Comparison of ENCODE assay signal across 8 cellular contexts in genomic region chr11:130131957-130132850, GRCh38. TPM values are rescaled to one million over a fixed set of nuclear protein-coding genes. Genes with fewer than 3 reads are reported as not detected.
DNase-seq lines count a peak whose midpoint lies in the region; ATAC-seq and TF ChIP-seq lines count a peak whose summit lies in the region.

No MANE protein-coding gene starts in this region.

- POLR2A ChIA-PET in Caco-2 (lab: Charles Lee): interaction anchor here (0.6 to 1.1 kb wide), 8 partner anchors 14 to 211 kb away, joined by 3 to 9 read pairs (median 4); partner anchors contain the start of gene PRDM10

- H3K9me3 Mint-ChIP-seq in Caco-2 (ENCODE audit: unreplicated experiment): no peaks in the 10 kb centered on the region

- no peaks in the 10 kb centered on the region for H3K9me2 ChIP-seq in hepatocyte (replicated peaks; ENCODE audit: insufficient read depth)

- no peaks in the 10 kb centered on the region for H3K27me3 Mint-ChIP-seq in Caco-2 (ENCODE audit: insufficient read depth, unreplicated experiment)

- H2AFZ ChIP-seq in hepatocyte: no peak overlapping the region

- H3K4me1 ChIP-seq in Caco-2 (peaks cover 18% of the 10 kb centered on the region), SJCRH30 (no peaks in the 10 kb centered on the region), adipocyte (ENCODE audit: control insufficient read depth, insufficient read depth, low read length) (peaks cover 10% of the 10 kb centered on the region), hepatocyte (ENCODE audit: insufficient read depth) (no peaks in the 10 kb centered on the region)

- WGBS in hepatocyte (ENCODE audit: low lambda C conversion rate, missing lambda C conversion rate): 69% methylated on average over 9 of the region's 9 CpGs

- H3K9me3 ChIP-seq in Caco-2 (no peaks in the 10 kb centered on the region), SJCRH30 (replicated peaks) (no peaks in the 10 kb centered on the region), adipocyte (ENCODE audit: control insufficient read depth, low read length) (no peaks in the 10 kb centered on the region), hepatocyte (ENCODE audit: low read depth) (no peaks in the 10 kb centered on the region)

- TF ChIP-seq CTCF in Caco-2 (IDR thresholded peaks at IDR 0.05; ENCODE audit: insufficient read depth in 1 of 2, low read depth in 1 of 2, low read length in 1 of 2, severe bottlenecking in 1 of 2, unreplicated experiment in 1 of 2) (peak; percentile 90 to 95), LNCAP (IDR thresholded peaks at IDR 0.05) (peak; percentile 84), hepatocyte (IDR thresholded peaks at IDR 0.05; ENCODE audit: poor library complexity) (peak; percentile 87)

- CTCF ChIA-PET in Caco-2 (lab: Charles Lee): interaction anchor here (0.5 to 5.2 kb wide), 52 partner anchors 8 to 365 kb away, joined by 3 to 73 read pairs (median 6); partner anchors contain the start of genes APLP2, NFRKB and PRDM10

- no peak overlapping the region for H3K9ac ChIP-seq in adipocyte (ENCODE audit: low read length)

- peaks cover 14% of the 10 kb centered on the region for H3K36me3 ChIP-seq in Caco-2 (ENCODE audit: control insufficient read depth, insufficient read depth, low read length)
- no peaks in the 10 kb centered on the region for H3K36me3 ChIP-seq in SJCRH30
- H3K36me3 ChIP-seq in adipocyte (ENCODE audit: control insufficient read depth, insufficient read depth, low read length, severe bottlenecking): peaks cover 83% of the 10 kb centered on the region
- no peaks in the 10 kb centered on the region for H3K36me3 ChIP-seq in hepatocyte (replicated peaks; ENCODE audit: insufficient read depth, low read depth)

- H3K4me1 Mint-ChIP-seq in Caco-2 (ENCODE audit: low read depth, unreplicated experiment): peaks cover 25% of the 10 kb centered on the region

- intact Hi-C loops in Caco-2 (cut with micrococcal nuclease; ENCODE audit: unreplicated experiment): loop anchor here (1.0 to 5.0 kb wide), 7 partner anchors 14 to 345 kb away; no protein-coding TSS in a partner anchor

- no TSS peak for BruUV-seq in Caco-2 (replicated peaks; lab: Mats Ljungman, UMichigan)

- H3K4me3 ChIP-seq in Caco-2 (ENCODE audit: low read depth, low read length) (no peak overlapping the region), SJCRH30 (no peak overlapping the region), adipocyte (ENCODE audit: low read length) (no peak overlapping the region), hepatocyte (no peak overlapping the region)

- H3K36me3 Mint-ChIP-seq in Caco-2 (ENCODE audit: insufficient read depth, unreplicated experiment): peaks cover 99% of the 10 kb centered on the region

- no peaks in the 10 kb centered on the region for H3K27me3 ChIP-seq in Caco-2 (replicated peaks; ENCODE audit: control insufficient read depth, insufficient read depth, low read length)
- H3K27me3 ChIP-seq in SJCRH30: no peaks in the 10 kb centered on the region
- H3K27me3 ChIP-seq in adipocyte (replicated peaks; ENCODE audit: control insufficient read depth, insufficient read depth, low read length): no peaks in the 10 kb centered on the region
- H3K27me3 ChIP-seq in hepatocyte: no peaks in the 10 kb centered on the region

- H3K27ac ChIP-seq in SJCRH30 (no peak overlapping the region), hepatocyte (no peak overlapping the region)

- peaks cover 4% of the 10 kb centered on the region for H3K79me2 ChIP-seq in hepatocyte

- peak; percentile 75 to 85 for DNase-seq in Caco-2
- peak; percentile 25 to 68 for DNase-seq in SJCRH30
- peak; percentile 84 for DNase-seq in adipocyte (ENCODE audit: low read depth)
- peak; percentile 83 for DNase-seq in hepatocyte (ENCODE audit: low spot score)
- peak; percentile 16 to 34 for DNase-seq in stimulated activated CD4-positive, alpha-beta T cell treated with anti-CD3 and anti-CD28 coated beads, Interleukin-1b, Interleukin-23, amount 100 ng/mL, for 1 hour (ENCODE audit: low read depth in 2 of 2)
- DNase-seq in anterior cingulate cortex (lab: John Stamatoyannopoulos, UW): no peak

- ATAC-seq in GM19395 (IDR thresholded peaks at IDR 0.05; ENCODE audit: unreplicated experiment): peak; percentile 87

- peak overlapping the region; percentile 45 for H3K27ac Mint-ChIP-seq in Caco-2 (ENCODE audit: unreplicated experiment)

- H3K4me3 Mint-ChIP-seq in Caco-2 (ENCODE audit: unreplicated experiment): no peak overlapping the region

- H4K20me1 ChIP-seq in hepatocyte (ENCODE audit: insufficient read depth, poor library complexity, severe bottlenecking): no peaks in the 10 kb centered on the region

- no peak overlapping the region for H3K4me2 ChIP-seq in hepatocyte

RNA-seq across cellular contexts. Expression of gene ST14, which starts 27.4 kb away (rescaled TPM):
- total RNA-seq in Caco-2 (2022) (298 and 304 TPM in 2 replicates), hepatocyte (80.8 and 85.2 TPM in 2 replicates)
- total RNA-seq in SJCRH30 (2014; rRNA removed; shearing (Covaris generic)): 0.10 TPM in 1 of 2 replicates, not detected in the other
- polyA plus RNA-seq in hepatocyte: 81.4 and 93.3 TPM in 2 replicates

Comparison
In these comparisons a context has a peak if more than half of its experiments do, and no peak if none do; other contexts are left out.
1. DNase-seq: peak in Caco-2 (2 of 2), SJCRH30 (2 of 2), adipocyte (single experiment), hepatocyte (single experiment) and stimulated activated CD4-positive, alpha-beta T cell treated with anti-CD3 and anti-CD28 coated beads, Interleukin-1b, Interleukin-23, amount 100 ng/mL, for 1 hour (2 of 2); none in anterior cingulate cortex (0 of 58).
2. RNA of gene ST14, which starts 27.4 kb away (total RNA-seq): 298 to 304 TPM in Caco-2 and 80.8 to 85.2 TPM in hepatocyte; 0.10 TPM in SJCRH30; every median in the first group is over 10 times any median in the second.
3. Peak in every context shown above with its lines, with median percentiles within 50 percentile points of each other: CTCF ChIP-seq.